Comparison of ENCODE assay signal across 9 cellular contexts in genomic region chr9:136943291-136944093, GRCh38. TPM values are rescaled to one million over a fixed set of nuclear protein-coding genes. Genes with fewer than 3 reads are reported as not detected.
A peak's percentile ranks its signal among the peaks of the same experiment; 100 is the strongest.
DNase-seq lines count a peak whose midpoint lies in the region; ATAC-seq and TF ChIP-seq lines count a peak whose summit lies in the region.
"Had no signal": no experiment of that assay in that cellular context is flagged by ENCODE, and none has a peak within 500 bp of the region (broad histone marks: within the 10 kb centered on the region; RNA-seq: fewer than 3 reads in every experiment).

No MANE protein-coding gene starts in this region.

- H3K36me3 Mint-ChIP-seq in HFFc6 (ENCODE audit: low read depth), result peaks cover 10% of the 10 kb centered on the region

- peak overlapping the region; percentile 75 for H3K27ac ChIP-seq in brain microvascular endothelial cell

- peaks cover 2% of the 10 kb centered on the region for H3K27me3 Mint-ChIP-seq in HFFc6 (ENCODE audit: insufficient read depth)

- peak overlapping the region; percentile 96 for H3K9ac ChIP-seq in NT2/D1 (ENCODE audit: insufficient read length, low read depth)

- H3K4me1 Mint-ChIP-seq in HFFc6 (ENCODE audit: low read depth), result peaks cover 10% of the 10 kb centered on the region

- peaks cover 47% of the 10 kb centered on the region for H3K36me3 ChIP-seq in NT2/D1 (ENCODE audit: insufficient read depth, insufficient read length, low read length)
- peaks cover 45% of the 10 kb centered on the region for H3K36me3 ChIP-seq in brain microvascular endothelial cell (replicated peaks)

- peak overlapping the region; percentile 82 for H3K4me3 Mint-ChIP-seq in HFFc6

- peaks cover 32% of the 10 kb centered on the region for H3K4me1 ChIP-seq in NT2/D1 (ENCODE audit: insufficient read depth, insufficient read length)

- peak overlapping the region; percentile 91 for H3K4me3 ChIP-seq in NT2/D1 (ENCODE audit: insufficient read length, low read depth)
- H3K4me3 ChIP-seq in brain microvascular endothelial cell (ENCODE audit: low read depth, low read length), result peak overlapping the region; percentile 76

- H3K27ac Mint-ChIP-seq in HFFc6, result peak overlapping the region; percentile 73

- no peaks in the 10 kb centered on the region for H3K9me3 ChIP-seq in NT2/D1 (ENCODE audit: insufficient read depth, low read length)

- in situ Hi-C loops in brain microvascular endothelial cell (cut with HindIII; ENCODE audit: low pct_ligation_motif_present, low sequenced_read_pairs), result loop anchor here (25.0 kb wide), 1 partner anchor 94 kb away; the partner anchor contains the start of genes ABCA2, FUT7 and NPDC1

- ATAC-seq in left lobe of liver, result no peak

- TF ChIP-seq CTCF in HFFc6 (IDR thresholded peaks at IDR 0.05) (no peak), brain microvascular endothelial cell (IDR thresholded peaks at IDR 0.05; ENCODE audit: low read depth, low read length, missing control alignments) (no peak)

- no peaks in the 10 kb centered on the region for H3K27me3 ChIP-seq in NT2/D1 (ENCODE audit: insufficient read depth, insufficient read length)
- H3K27me3 ChIP-seq in brain microvascular endothelial cell (replicated peaks), result no peaks in the 10 kb centered on the region

- DNase-seq in NCI-H345 (lab: John Stamatoyannopoulos, UW) (peak; percentile 25), NCI-H345 treated with DMSO at 0.1 percent for 48 hours (lab: John Stamatoyannopoulos, UW; ENCODE audit: unreplicated experiment) (no peak), HFFc6 (peak; percentile 19), NT2/D1 (ENCODE audit: low read depth, low spot score) (no peak), brain microvascular endothelial cell (peak; percentile 21), left lobe of liver (ENCODE audit: low spot score) (peak; percentile 66), stromal cell of bone marrow (ENCODE audit: low read depth) (peak; percentile 4), cortex of kidney (lab: John Stamatoyannopoulos, UW) (no peak)

- H3K9me3 Mint-ChIP-seq in HFFc6, result no peaks in the 10 kb centered on the region

RNA-seq across cellular contexts. Expression of gene FBXW5, which starts 1.0 kb away (rescaled TPM):
- 100 to 1,000 TPM in 1 of 6 experiments, 10 to 100 TPM in 5; 89.1 to 102 (median 94.4) TPM for total RNA-seq in HFFc6 (2021; fragmentation: NEBNext Ultra II Directional; extraction: Animal tissue kit (Norgen Biotek cat#: 25700))
- 112 TPM for total RNA-seq in left lobe of liver

RNA-seq across cellular contexts. Expression of gene C8G, which starts 1.6 kb away (rescaled TPM):
- 1 to 10 TPM in 3 of 6 experiments, under 1 TPM in 3; 0.51 to 1.8 (median 0.97) TPM for total RNA-seq in HFFc6 (2021; fragmentation: NEBNext Ultra II Directional; extraction: Animal tissue kit (Norgen Biotek cat#: 25700))
- total RNA-seq in left lobe of liver, result 411 TPM
- total RNA-seq: glomerular endothelial cell had no signal

RNA-seq across cellular contexts. Expression of gene LCN12, which starts 8.6 kb away (rescaled TPM):
- total RNA-seq in HFFc6 (2021; fragmentation: NEBNext Ultra II Directional; extraction: Animal tissue kit (Norgen Biotek cat#: 25700)), result under 1 TPM in 2 of 6 experiments, not detected in 4; 0.14 to 0.31 TPM
- total RNA-seq in left lobe of liver, result 30.3 TPM
- total RNA-seq: glomerular endothelial cell had no signal

RNA-seq across cellular contexts. Expression of gene PTGDS, which starts 33.8 kb away (rescaled TPM):
- not detected for total RNA-seq in HFFc6 (2021; fragmentation: NEBNext Ultra II Directional; extraction: Animal tissue kit (Norgen Biotek cat#: 25700))
- 5.2 TPM for total RNA-seq in left lobe of liver
- total RNA-seq: glomerular endothelial cell had no signal

RNA-seq across cellular contexts. Expression of gene LCNL1, which starts 39.3 kb away (rescaled TPM):
- total RNA-seq in HFFc6 (2021; fragmentation: NEBNext Ultra II Directional; extraction: Animal tissue kit (Norgen Biotek cat#: 25700)), result not detected
- not detected for total RNA-seq in left lobe of liver
- total RNA-seq: glomerular endothelial cell had no signal

Comparison
In these comparisons a context has a peak if more than half of its experiments do, and no peak if none do; other contexts are left out.
1. DNase-seq: peak in NCI-H345 (single experiment), HFFc6 (single experiment), brain microvascular endothelial cell (single experiment), left lobe of liver (single experiment) and stromal cell of bone marrow (single experiment); none in NCI-H345 treated with DMSO at 0.1 percent for 48 hours (single experiment), NT2/D1 (single experiment) and cortex of kidney (single experiment).
2. RNA of gene C8G, which starts 1.6 kb away (total RNA-seq): 411 TPM in left lobe of liver (single experiment); 0.51 to 1.8 TPM in HFFc6; every median in the first group is over 100 times any median in the second.
3. RNA of gene LCN12, which starts 8.6 kb away (total RNA-seq): 30.3 TPM in left lobe of liver (single experiment); 0.14 to 0.31 TPM in HFFc6; every median in the first group is over 10 times any median in the second.